ENCODE assay signal across 25 cellular contexts in genomic region chr1:78511334-78511733, GRCh38. TPM values are rescaled to one million over a fixed set of nuclear protein-coding genes. Genes with fewer than 3 reads are reported as not detected.
DNase-seq lines count a peak whose midpoint lies in the region; ATAC-seq, FAIRE-seq and TF ChIP-seq lines count a peak whose summit lies in the region.
"Had no signal": no experiment of that assay in that cellular context is flagged by ENCODE, and none has a peak within 500 bp of the region (broad histone marks: within the 10 kb centered on the region; RNA-seq: fewer than 3 reads in every experiment).

No MANE protein-coding gene starts in this region.

- POLR2A ChIA-PET in HEK293 (lab: Yijun Ruan, JAX), result no interaction called here
- POLR2A ChIA-PET in K562 (lab: Yijun Ruan, JAX), result no interaction called here

- no peaks in the 10 kb centered on the region for H4K20me1 ChIP-seq in K562 (replicated peaks; ENCODE audit: control insufficient read depth, insufficient read depth, low read length)

- no peak for TF ChIP-seq EP300 in K562 (IDR thresholded peaks at IDR 0.05; ENCODE audit: low read length)

- FAIRE-seq in K562 (lab: Jason Lieb, UNC), result no peak
- FAIRE-seq: A204.1, D721Med, GM12878, GM19239 had no signal

- CTCF ChIA-PET in HEK293 (lab: Yijun Ruan, JAX) (no interaction called here), K562 (lab: Yijun Ruan, JAX; ENCODE audit: low intra/inter-chr PET ratio) (no interaction called here)

- WGBS in K562 (ENCODE audit: insufficient coverage, low coverage, missing lambda C conversion rate), result 0% methylated on average over 3 of the region's 3 CpGs

- no peak overlapping the region for H2AFZ ChIP-seq in K562 (ENCODE audit: low read depth, low read length)
- H2AFZ ChIP-seq: GM23248 had no signal

- H3K4me3 ChIP-seq in HEK293 (ENCODE audit: low read depth, low read length), result no peak overlapping the region
- H3K4me3 ChIP-seq in K562, result no peak overlapping the region
- H3K4me3 ChIP-seq: GM12878, GM23248 had no signal

- H3K27me3 ChIP-seq in K562 (ENCODE audit: control insufficient read depth in 2 of 2, insufficient read depth in 2 of 2, low read length in 2 of 2), result no peaks in the 10 kb centered on the region

- TF ChIP-seq POLR2A in K562 (conservative IDR thresholded peaks at IDR 0.05), result no peak

- no peaks in the 10 kb centered on the region for H3K4me1 ChIP-seq in HEK293 (ENCODE audit: control insufficient read depth, insufficient read depth, low read length)
- no peaks in the 10 kb centered on the region for H3K4me1 ChIP-seq in K562 (replicated peaks in 1 of 2; ENCODE audit: control insufficient read depth in 2 of 2, insufficient read depth in 2 of 2, low read length in 2 of 2)
- H3K4me1 ChIP-seq: Caco-2 had no signal

- TF ChIP-seq RAD21 in K562 (CRISPR knock-in tag; conservative IDR thresholded peaks at IDR 0.05 in 1 of 2, IDR thresholded peaks at IDR 0.05 in 1 of 2), result no peak

- no peaks in the 10 kb centered on the region for H3K79me2 ChIP-seq in K562 (ENCODE audit: control insufficient read depth, insufficient read depth, low read length)

- H3K9ac ChIP-seq in K562 (ENCODE audit: insufficient read depth in 1 of 2, low read depth in 2 of 2, low read length in 2 of 2), result no peak overlapping the region
- H3K9ac ChIP-seq: GM23248 had no signal

- DNase-seq in EH (ENCODE audit: low read depth), result peak; percentile 28
- peak in 1 of 4 experiments; percentile 1 for DNase-seq in K562 (ENCODE audit: extremely low read depth in 1 of 4, low spot score in 3 of 4)
- peak; percentile 13 for DNase-seq in iPS-NIHi11 (ENCODE audit: low spot score)
- DNase-seq in stimulated activated CD8-positive, alpha-beta memory T cell treated with anti-CD3 and anti-CD28 coated beads, Interleukin-4, amount 100 ng/mL, for 48 hours, result no peak
- no peak for DNase-seq in kidney tubule cell (ENCODE audit: low spot score)
- DNase-seq in activated CD4-positive, alpha-beta T cell treated with anti-CD3 and anti-CD28 coated beads for 4 hours, result no peak
- DNase-seq: AML-193; Caco-2; CD4-positive, alpha-beta T cell; DMS79 treated with DMSO at 0.1 percent for 48 hours; EL; GM23248; H9; IMR-90; Karpas-422; KBM-7 had no signal

- no peaks in the 10 kb centered on the region for H3K9me1 ChIP-seq in K562 (ENCODE audit: control insufficient read depth, insufficient read depth, low read length)

- H3K27ac ChIP-seq in HEK293 (ENCODE audit: extremely low read depth, low read depth, low read length) (no peak overlapping the region), K562 (ENCODE audit: extremely low read depth, low read depth, low read length) (no peak overlapping the region)
- H3K27ac ChIP-seq: C4-2B, GM23248, HL-60 had no signal

- no peaks in the 10 kb centered on the region for H3K9me3 ChIP-seq in HEK293 (ENCODE audit: control insufficient read depth, insufficient read depth, low read depth, low read length)
- no peaks in the 10 kb centered on the region for H3K9me3 ChIP-seq in K562 (replicated peaks; ENCODE audit: control insufficient read depth, insufficient read depth, low read depth, low read length)
- H3K9me3 ChIP-seq: Caco-2 had no signal

- in situ Hi-C loops in K562 (cut with MboI), result no loop called here

- ATAC-seq in K562 (no peak), HG02610 (IDR thresholded peaks at IDR 0.05; ENCODE audit: unreplicated experiment) (no peak)
- ATAC-seq: GM12878 had no signal

- no TSS peak for BruUV-seq in K562 (replicated peaks; lab: Mats Ljungman, UMichigan)

- TF ChIP-seq CTCF in HEK293 (tag by site-specific recombination; IDR thresholded peaks at IDR 0.05), result no peak
- TF ChIP-seq CTCF in K562 (IDR thresholded peaks at IDR 0.05 in 2 of 3, conservative IDR thresholded peaks at IDR 0.05 in 1 of 3; ENCODE audit: insufficient read depth in 2 of 3, low read depth in 1 of 3, low read length in 3 of 3), result no peak

- intact Hi-C loops in K562 (cut with micrococcal nuclease), result no loop called here

- H3K36me3 ChIP-seq in HEK293 (ENCODE audit: control insufficient read depth in 2 of 2, insufficient read depth in 1 of 2, low read length in 2 of 2), result no peaks in the 10 kb centered on the region
- no peaks in the 10 kb centered on the region for H3K36me3 ChIP-seq in K562 (ENCODE audit: control insufficient read depth, insufficient read depth, low read length)

- H3K4me2 ChIP-seq in K562 (ENCODE audit: insufficient read depth, low read length), result no peak overlapping the region

TF ChIP-seq in HEK293, 187 proteins besides CTCF, POLR2A, EP300 and RAD21:
- peak; percentile 94 for TF ChIP-seq ZNF585B (tag by site-specific recombination; IDR thresholded peaks at IDR 0.05)
- peak; percentile 87 for TF ChIP-seq SETDB1 (IDR thresholded peaks at IDR 0.05; ENCODE audit: insufficient read length, low read length)
- TF ChIP-seq ZNF791 (tag by site-specific recombination; IDR thresholded peaks at IDR 0.05), result no peak
- peak; percentile 97 for TF ChIP-seq TRIM28 (IDR thresholded peaks at IDR 0.05; ENCODE audit: borderline replicate concordance, low read length)
- no peak for TF ChIP-seq ZNF558 (tag by site-specific recombination; IDR thresholded peaks at IDR 0.05)
- no peak for TF ChIP-seq ZNF354C (tag by site-specific recombination; IDR thresholded peaks at IDR 0.05; ENCODE audit: borderline replicate concordance, low read depth)
TF ChIP-seq in HEK293: peak in this region for 3.

TF ChIP-seq in K562, 482 proteins besides CTCF, POLR2A, EP300 and RAD21:
- no peak for TF ChIP-seq ZNF707 (CRISPR knock-in tag; conservative IDR thresholded peaks at IDR 0.05)
- peak; percentile 79 for TF ChIP-seq ZFP36 (IDR thresholded peaks at IDR 0.05; ENCODE audit: low read depth, low read length, partially characterized antibody)

RNA-seq across cellular contexts. Expression of gene PTGFR, which starts 20.6 kb away (rescaled TPM):
- not detected in 2 replicates for total RNA-seq in K562 (2011; cell fraction: chromatin; rRNA removed; ENCODE audit: low replicate concordance)
- not detected in 2 replicates for total RNA-seq in K562 (2011; cell fraction: nucleolus; rRNA removed)
- not detected in 2 replicates for total RNA-seq in K562 (2011; cell fraction: nucleoplasm; rRNA removed)
- total RNA-seq in K562 (2014; rRNA removed) (not detected in 2 replicates), K562 (2014; rRNA removed; fragmentation: Illumina TruSeq; extraction: Trizol) (not detected in 2 replicates), K562 (2015; rRNA removed; fragmentation: Illumina TruSeq; extraction: Trizol) (not detected in 2 replicates), K562 (2021) (0.04 TPM in 1 of 2 replicates, not detected in the other)
- polyA plus RNA-seq in K562 (2011; rRNA removed) (not detected in 2 replicates), K562 (2014; fragmentation: Illumina TruSeq; extraction: Trizol) (not detected in 2 replicates), K562 (2014; fragmentation: Nextera tagmentation; extraction: Ambion mirVana) (not detected), K562 (2014; rRNA removed) (not detected in 2 replicates)
- not detected in 2 replicates for polyA plus RNA-seq in K562 (2011; cell fraction: cytosol; rRNA removed)
- not detected in 2 replicates for polyA plus RNA-seq in K562 (2011; cell fraction: nucleus; rRNA removed)
- not detected in 2 replicates for polyA plus RNA-seq in K562 (2012)
- polyA minus RNA-seq in K562 (2011; rRNA and poly(A)+ RNA removed), result not detected in 2 replicates
- not detected in 2 replicates for polyA minus RNA-seq in K562 (2011; cell fraction: cytosol; rRNA and poly(A)+ RNA removed)
- not detected in 2 replicates for polyA minus RNA-seq in K562 (2011; cell fraction: nucleus; rRNA and poly(A)+ RNA removed)
- total RNA-seq: Caco-2; CD4-positive, alpha-beta T cell; G401; GM12878; H9 had no signal
- polyA plus RNA-seq: GM12878 had no signal

Comparison
In these comparisons a context has a peak if more than half of its experiments do, and no peak if none do; other contexts are left out.
1. DNase-seq: peak in EH (single experiment) and iPS-NIHi11 (single experiment); none in stimulated activated CD8-positive, alpha-beta memory T cell treated with anti-CD3 and anti-CD28 coated beads, Interleukin-4, amount 100 ng/mL, for 48 hours (single experiment), kidney tubule cell (single experiment) and activated CD4-positive, alpha-beta T cell treated with anti-CD3 and anti-CD28 coated beads for 4 hours (0 of 2).